ENCODE assay signal across 16 cellular contexts in genomic region chr19:5127710-5128109, GRCh38.
DNase-seq lines count a peak whose midpoint lies in the region; ATAC-seq and TF ChIP-seq lines count a peak whose summit lies in the region.
"Had no signal": no experiment of that assay in that cellular context is flagged by ENCODE, and none has a peak within 500 bp of the region (broad histone marks: within the 10 kb centered on the region; RNA-seq: fewer than 3 reads in every experiment).

No MANE protein-coding gene starts in this region.

- no peak overlapping the region for H3K27ac Mint-ChIP-seq in CD4-positive, alpha-beta memory T cell
- H3K27ac Mint-ChIP-seq: activated naive CD8-positive, alpha-beta T cell; stimulated activated naive CD8-positive, alpha-beta T cell treated with anti-CD3 and anti-CD28 coated beads, Interleukin-15, amount 100 ng/mL, for 72 hours had no signal

- H3K27me3 Mint-ChIP-seq in CD4-positive, alpha-beta memory T cell = no peaks in the 10 kb centered on the region
- H3K27me3 Mint-ChIP-seq: activated naive CD8-positive, alpha-beta T cell; stimulated activated naive CD8-positive, alpha-beta T cell treated with anti-CD3 and anti-CD28 coated beads, Interleukin-15, amount 100 ng/mL, for 72 hours had no signal

- H3K27ac ChIP-seq in DOHH2 (ENCODE audit: low read depth, low read length) = peak overlapping the region; percentile 42
- peak overlapping the region; percentile 100 for H3K27ac ChIP-seq in Karpas-422 (ENCODE audit: low read length)
- H3K27ac ChIP-seq in heart right ventricle = peak overlapping the region in 7 of 10 donors; percentile 50 to 83 (median 63)
- no peak overlapping the region for H3K27ac ChIP-seq in psoas muscle
- H3K27ac ChIP-seq in CD4-positive, alpha-beta memory T cell (ENCODE audit: low read depth, low read length) = no peak overlapping the region
- H3K27ac ChIP-seq: neutrophil had no signal

- peak in 3 of 8 donors; percentile 6 to 20 (median 12) for ATAC-seq in heart right ventricle
- peak; percentile 7 to 26 (median 11) for ATAC-seq in psoas muscle
- ATAC-seq in HG03108 (IDR thresholded peaks at IDR 0.05; ENCODE audit: unreplicated experiment) = no peak
- ATAC-seq: stimulated activated naive CD8-positive, alpha-beta T cell treated with anti-CD3 and anti-CD28 coated beads, Interleukin-15, amount 100 ng/mL, for 72 hours had no signal

- H3K4me1 ChIP-seq in DOHH2 (ENCODE audit: control insufficient read depth, low read length) (peaks cover 65% of the 10 kb centered on the region), Karpas-422 (ENCODE audit: low read length) (peaks cover 73% of the 10 kb centered on the region), heart right ventricle (peaks cover 28 to 47% (median 41%) of the 10 kb centered on the region in 9 donors), psoas muscle (peaks cover 15% of the 10 kb centered on the region)
- H3K4me1 ChIP-seq in CD4-positive, alpha-beta memory T cell (ENCODE audit: insufficient read depth, low read length) = peaks cover 15% of the 10 kb centered on the region

- no peaks in the 10 kb centered on the region for H3K9me3 Mint-ChIP-seq in CD4-positive, alpha-beta memory T cell
- H3K9me3 Mint-ChIP-seq: stimulated activated naive CD8-positive, alpha-beta T cell treated with anti-CD3 and anti-CD28 coated beads, Interleukin-15, amount 100 ng/mL, for 72 hours had no signal

- peaks cover 11% of the 10 kb centered on the region; the same call in 1 of the 2 replicates for H3K36me3 ChIP-seq in DOHH2 (ENCODE audit: control insufficient read depth, low read length)
- peaks cover 2% of the 10 kb centered on the region; the same call in 1 of the 2 replicates for H3K36me3 ChIP-seq in Karpas-422 (ENCODE audit: insufficient read depth, low read length)
- peaks cover 0 to 44% (median 5%) of the 10 kb centered on the region in 9 donors for H3K36me3 ChIP-seq in heart right ventricle
- H3K36me3 ChIP-seq in psoas muscle (ENCODE audit: insufficient read depth in 1 of 2, low read depth in 1 of 2) = peaks cover 0 to 30% of the 10 kb centered on the region in 2 donors
- H3K36me3 ChIP-seq in CD4-positive, alpha-beta memory T cell (ENCODE audit: insufficient read depth, low read length) = peaks cover 7% of the 10 kb centered on the region

- peak; percentile 98 for DNase-seq in Karpas-422
- DNase-seq in heart right ventricle = no peak
- no peak for DNase-seq in psoas muscle
- no peak for DNase-seq in G401 (ENCODE audit: low spot score)
- DNase-seq in CD4-positive, alpha-beta memory T cell = no peak
- no peak for DNase-seq in NCI-H2196 (lab: John Stamatoyannopoulos, UW; ENCODE audit: unreplicated experiment)
- DNase-seq: activated CD4-positive, alpha-beta T cell treated with anti-CD3 and anti-CD28 coated beads for 48 hours; activated T-cell treated with anti-CD3 and anti-CD28 coated beads for 4 hours; effector memory CD4-positive, alpha-beta T cell; NCI-H1694 treated with DMSO at 0.1 percent for 48 hours; stimulated activated naive CD8-positive, alpha-beta T cell treated with anti-CD3 and anti-CD28 coated beads, Interleukin-15, amount 100 ng/mL, for 72 hours had no signal

- no peak overlapping the region for H2AFZ ChIP-seq in Karpas-422 (ENCODE audit: low read length)

- H3K4me3 ChIP-seq in DOHH2 (ENCODE audit: low read length) (peak overlapping the region; percentile 17), Karpas-422 (ENCODE audit: low read length) (peak overlapping the region; percentile 72), heart right ventricle (no peak overlapping the region), psoas muscle (no peak overlapping the region)
- H3K4me3 ChIP-seq in CD4-positive, alpha-beta memory T cell (ENCODE audit: low read length in 2 of 2) = no peak overlapping the region
- H3K4me3 ChIP-seq: lung had no signal

- 0 out of 2 replicates have a peak, but pooled peaks cover 2% of the 10 kb centered on the region for H3F3A ChIP-seq in DOHH2 (ENCODE audit: control insufficient read depth, insufficient read depth)

- peak overlapping the region; percentile 100 for H3K9ac ChIP-seq in Karpas-422 (ENCODE audit: low read length)

- no peaks in the 10 kb centered on the region for H3K9me3 ChIP-seq in DOHH2 (ENCODE audit: control insufficient read depth, insufficient read depth, low read length)
- no peaks in the 10 kb centered on the region for H3K9me3 ChIP-seq in Karpas-422 (ENCODE audit: low read length)
- no peaks in the 10 kb centered on the region for H3K9me3 ChIP-seq in heart right ventricle
- no peaks in the 10 kb centered on the region for H3K9me3 ChIP-seq in psoas muscle
- H3K9me3 ChIP-seq in CD4-positive, alpha-beta memory T cell (ENCODE audit: control insufficient read depth in 1 of 2, low read length in 2 of 2) = no peaks in the 10 kb centered on the region
- H3K9me3 ChIP-seq: neutrophil had no signal

- H4K20me1 ChIP-seq in DOHH2 (ENCODE audit: control insufficient read depth, insufficient read depth, low read depth, low read length) (no peaks in the 10 kb centered on the region), Karpas-422 (ENCODE audit: insufficient read depth, low read depth, low read length) (no peaks in the 10 kb centered on the region)

- H3K79me2 ChIP-seq in DOHH2 (ENCODE audit: control insufficient read depth, low read length) (peaks cover 3% of the 10 kb centered on the region), Karpas-422 (ENCODE audit: low read length) (peaks cover 18% of the 10 kb centered on the region)

- no peaks in the 10 kb centered on the region for H3K27me3 ChIP-seq in DOHH2 (ENCODE audit: control insufficient read depth, low read length)
- no peaks in the 10 kb centered on the region for H3K27me3 ChIP-seq in Karpas-422 (ENCODE audit: low read length)
- no peaks in the 10 kb centered on the region for H3K27me3 ChIP-seq in heart right ventricle
- no peaks in the 10 kb centered on the region for H3K27me3 ChIP-seq in psoas muscle (ENCODE audit: insufficient read depth in 3 of 3, low read length in 2 of 3)
- no peaks in the 10 kb centered on the region for H3K27me3 ChIP-seq in CD4-positive, alpha-beta memory T cell (ENCODE audit: insufficient read depth, low read length)
- H3K27me3 ChIP-seq: neutrophil had no signal

- CTCF ChIA-PET in CD4-positive, alpha-beta memory T cell (lab: Charles Lee; ENCODE audit: partially characterized antibody) = no interaction called here

- in situ Hi-C loops in G401 (cut with HindIII; ENCODE audit: low sequenced_read_pairs) = no loop called here

- 59 to 62% methylated on average over 12 of the region's 12 CpGs for WGBS in heart right ventricle, 2 donors
- 57 to 70% (median 58%) methylated on average over 6 to 12 of the region's 12 CpGs for WGBS in psoas muscle, 3 donors

- peaks cover 8 to 16% (median 10%) of the 10 kb centered on the region in 4 donors for H3K4me1 Mint-ChIP-seq in CD4-positive, alpha-beta memory T cell

- H3K9me2 ChIP-seq in DOHH2 (replicated peaks; ENCODE audit: control insufficient read depth, low read length) (no peaks in the 10 kb centered on the region), Karpas-422 (replicated peaks; ENCODE audit: insufficient read depth, low read length) (no peaks in the 10 kb centered on the region)

- H3K4me2 ChIP-seq in DOHH2 (ENCODE audit: low read length) (peak overlapping the region; percentile 57), Karpas-422 (ENCODE audit: low read depth, low read length, poor library complexity, severe bottlenecking) (peak overlapping the region; percentile 99)

- intact Hi-C loops in heart right ventricle (cut with DNase I) (loop anchor here in 1 of 10 donors (5.0 kb wide), 1 partner anchor 35 kb away; no protein-coding TSS in a partner anchor), psoas muscle (cut with DNase I) (no loop called here)
- intact Hi-C loops in CD4-positive, alpha-beta memory T cell (cut with micrococcal nuclease) = no loop called here

- H3K36me3 Mint-ChIP-seq in CD4-positive, alpha-beta memory T cell = peaks cover 0 to 17% of the 10 kb centered on the region in 2 donors

- no peak for TF ChIP-seq CTCF in DOHH2 (IDR thresholded peaks at IDR 0.05; ENCODE audit: low read depth, low read length, poor library complexity, severe bottlenecking)
- no peak for TF ChIP-seq CTCF in heart right ventricle (IDR thresholded peaks at IDR 0.05)
- no peak for TF ChIP-seq CTCF in psoas muscle (IDR thresholded peaks at IDR 0.05)

- POLR2A ChIA-PET in CD4-positive, alpha-beta memory T cell (lab: Charles Lee; ENCODE audit: partially characterized antibody) = no interaction called here

- no peak overlapping the region for H3K4me3 Mint-ChIP-seq in CD4-positive, alpha-beta memory T cell
- H3K4me3 Mint-ChIP-seq: activated naive CD8-positive, alpha-beta T cell; stimulated activated naive CD8-positive, alpha-beta T cell treated with anti-CD3 and anti-CD28 coated beads, Interleukin-15, amount 100 ng/mL, for 72 hours had no signal

Comparison
In these comparisons a context has a peak if more than half of its experiments do, and no peak if none do; other contexts are left out.
1. H3K27ac ChIP-seq: peak in DOHH2 (single experiment), Karpas-422 (single experiment) and heart right ventricle (7 of 10); none in psoas muscle (single experiment) and CD4-positive, alpha-beta memory T cell (single experiment).
2. H3K4me3 ChIP-seq: peak in DOHH2 (single experiment) and Karpas-422 (single experiment); none in heart right ventricle (0 of 10), psoas muscle (single experiment) and CD4-positive, alpha-beta memory T cell (0 of 2).